2 cellular contexts compared by ENCODE assay signal in the genomic region with DNA sequence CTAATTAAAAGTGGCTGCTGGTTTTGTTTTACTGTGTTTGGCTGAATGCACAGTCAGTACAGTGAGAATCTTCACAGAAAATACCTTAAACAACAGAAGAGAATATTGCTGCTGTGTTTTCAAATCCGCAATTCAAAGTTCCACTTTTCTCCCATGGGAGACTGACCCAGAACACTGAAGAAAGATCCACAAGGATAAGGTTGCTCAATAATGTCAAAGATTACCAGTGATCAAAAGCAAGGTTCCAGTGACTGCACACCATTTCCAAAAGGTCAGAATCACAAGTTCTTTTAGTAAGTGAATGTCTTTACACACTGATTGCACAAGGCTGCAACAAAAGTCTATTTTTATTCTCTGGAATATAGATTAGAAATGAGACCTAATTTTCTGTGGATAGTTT.
TF ChIP-seq lines count a peak whose summit lies in the region.

No MANE protein-coding gene starts in this region.

TF ChIP-seq in GM23338, 12 proteins besides CTCF, POLR2A, EP300 and RAD21 (continued from another document):
- TF ChIP-seq, protein P1, sequence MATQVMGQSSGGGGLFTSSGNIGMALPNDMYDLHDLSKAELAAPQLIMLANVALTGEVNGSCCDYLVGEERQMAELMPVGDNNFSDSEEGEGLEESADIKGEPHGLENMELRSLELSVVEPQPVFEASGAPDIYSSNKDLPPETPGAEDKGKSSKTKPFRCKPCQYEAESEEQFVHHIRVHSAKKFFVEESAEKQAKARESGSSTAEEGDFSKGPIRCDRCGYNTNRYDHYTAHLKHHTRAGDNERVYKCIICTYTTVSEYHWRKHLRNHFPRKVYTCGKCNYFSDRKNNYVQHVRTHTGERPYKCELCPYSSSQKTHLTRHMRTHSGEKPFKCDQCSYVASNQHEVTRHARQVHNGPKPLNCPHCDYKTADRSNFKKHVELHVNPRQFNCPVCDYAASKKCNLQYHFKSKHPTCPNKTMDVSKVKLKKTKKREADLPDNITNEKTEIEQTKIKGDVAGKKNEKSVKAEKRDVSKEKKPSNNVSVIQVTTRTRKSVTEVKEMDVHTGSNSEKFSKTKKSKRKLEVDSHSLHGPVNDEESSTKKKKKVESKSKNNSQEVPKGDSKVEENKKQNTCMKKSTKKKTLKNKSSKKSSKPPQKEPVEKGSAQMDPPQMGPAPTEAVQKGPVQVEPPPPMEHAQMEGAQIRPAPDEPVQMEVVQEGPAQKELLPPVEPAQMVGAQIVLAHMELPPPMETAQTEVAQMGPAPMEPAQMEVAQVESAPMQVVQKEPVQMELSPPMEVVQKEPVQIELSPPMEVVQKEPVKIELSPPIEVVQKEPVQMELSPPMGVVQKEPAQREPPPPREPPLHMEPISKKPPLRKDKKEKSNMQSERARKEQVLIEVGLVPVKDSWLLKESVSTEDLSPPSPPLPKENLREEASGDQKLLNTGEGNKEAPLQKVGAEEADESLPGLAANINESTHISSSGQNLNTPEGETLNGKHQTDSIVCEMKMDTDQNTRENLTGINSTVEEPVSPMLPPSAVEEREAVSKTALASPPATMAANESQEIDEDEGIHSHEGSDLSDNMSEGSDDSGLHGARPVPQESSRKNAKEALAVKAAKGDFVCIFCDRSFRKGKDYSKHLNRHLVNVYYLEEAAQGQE (IDR thresholded peaks at IDR 0.05; ENCODE audit: unreplicated experiment), result no peak
- no peak for TF ChIP-seq POLR2AphosphoS5 (IDR thresholded peaks at IDR 0.05; ENCODE audit: low read depth)
- no peak for TF ChIP-seq STAT1 (IDR thresholded peaks at IDR 0.05; ENCODE audit: unreplicated experiment)
- TF ChIP-seq, protein P2, sequence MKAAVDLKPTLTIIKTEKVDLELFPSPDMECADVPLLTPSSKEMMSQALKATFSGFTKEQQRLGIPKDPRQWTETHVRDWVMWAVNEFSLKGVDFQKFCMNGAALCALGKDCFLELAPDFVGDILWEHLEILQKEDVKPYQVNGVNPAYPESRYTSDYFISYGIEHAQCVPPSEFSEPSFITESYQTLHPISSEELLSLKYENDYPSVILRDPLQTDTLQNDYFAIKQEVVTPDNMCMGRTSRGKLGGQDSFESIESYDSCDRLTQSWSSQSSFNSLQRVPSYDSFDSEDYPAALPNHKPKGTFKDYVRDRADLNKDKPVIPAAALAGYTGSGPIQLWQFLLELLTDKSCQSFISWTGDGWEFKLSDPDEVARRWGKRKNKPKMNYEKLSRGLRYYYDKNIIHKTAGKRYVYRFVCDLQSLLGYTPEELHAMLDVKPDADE (IDR thresholded peaks at IDR 0.05), result no peak
- TF ChIP-seq ZNF331 (CRISPR knock-in tag; IDR thresholded peaks at IDR 0.05; ENCODE audit: low read depth), result no peak
- no peak for TF ChIP-seq JUNB (IDR thresholded peaks at IDR 0.05; ENCODE audit: unreplicated experiment)

TF ChIP-seq in WTC11, 78 proteins besides CTCF, POLR2A, EP300 and RAD21 (continued from another document):
- TF ChIP-seq IRF1 (CRISPR knock-in tag; IDR thresholded peaks at IDR 0.05), result no peak
- TF ChIP-seq ZNF396 (CRISPR knock-in tag; IDR thresholded peaks at IDR 0.05; ENCODE audit: borderline replicate concordance), result no peak
- TF ChIP-seq ZNF416 (CRISPR knock-in tag; IDR thresholded peaks at IDR 0.05), result no peak
- TF ChIP-seq NR1H2 (CRISPR knock-in tag; IDR thresholded peaks at IDR 0.05), result no peak
- TF ChIP-seq GABPB1 (CRISPR knock-in tag; IDR thresholded peaks at IDR 0.05), result no peak
- no peak for TF ChIP-seq ZNF317 (CRISPR knock-in tag; IDR thresholded peaks at IDR 0.05; ENCODE audit: borderline replicate concordance, low read depth)
- TF ChIP-seq USF2 (CRISPR knock-in tag; IDR thresholded peaks at IDR 0.05), result no peak
- TF ChIP-seq NFATC4 (CRISPR knock-in tag; IDR thresholded peaks at IDR 0.05), result no peak
- TF ChIP-seq JUN (CRISPR knock-in tag; IDR thresholded peaks at IDR 0.05), result no peak
